21 cellular contexts compared by ENCODE assay signal in genomic region chr14:79515158-79515557, GRCh38.
DNase-seq lines count a peak whose midpoint lies in the region; ATAC-seq and TF ChIP-seq lines count a peak whose summit lies in the region.
"Had no signal": no experiment of that assay in that cellular context is flagged by ENCODE, and none has a peak within 500 bp of the region (broad histone marks: within the 10 kb centered on the region; RNA-seq: fewer than 3 reads in every experiment).

No MANE protein-coding gene starts in this region.

- H2BK15ac ChIP-seq in IMR-90 (ENCODE audit: low read depth, low read length), result no peak overlapping the region

- DNase-seq in A172 (ENCODE audit: low spot score) (peak; percentile 4), IMR-90 (no peak), chondrocyte (ENCODE audit: low spot score) (no peak), nephron progenitor cell (no peak), heart right ventricle (no peak), COLO668 (lab: John Stamatoyannopoulos, UW; ENCODE audit: unreplicated experiment) (no peak)
- no peak for DNase-seq in activated CD4-positive, alpha-beta T cell treated with anti-CD3 and anti-CD28 coated beads, Interleukin-2, amount 50 U/mL, for 4 hours
- DNase-seq: 8988T; activated CD4-positive, alpha-beta T cell treated with anti-CD3 and anti-CD28 coated beads, Interleukin-2, amount 50 U/mL, for 48 hours; activated gamma-delta T cell treated with Interleukin-2 at 50 U/mL for 16 hours; amniotic stem cell; erythroblast; left cardiac atrium; naive thymus-derived CD8-positive, alpha-beta T cell; NCI-H446; spleen; stomach had no signal

- TF ChIP-seq CTCF in IMR-90 (conservative IDR thresholded peaks at IDR 0.05; ENCODE audit: low read depth, low read length) (no peak), chondrocyte (IDR thresholded peaks at IDR 0.05) (no peak), nephron progenitor cell (IDR thresholded peaks at IDR 0.05) (no peak), heart right ventricle (IDR thresholded peaks at IDR 0.05) (no peak)

- H3K9me3 ChIP-seq in IMR-90 (ENCODE audit: control insufficient read depth, insufficient read depth, low read length), result no peaks in the 10 kb centered on the region
- H3K9me3 ChIP-seq in heart right ventricle, result peaks cover 0 to under 1% (median 0%) of the 10 kb centered on the region in 11 donors
- H3K9me3 ChIP-seq: BLaER1 treated with 17β-estradiol and CSF1 and Interleukin-3, amounts not matched to agents 10 nM and 100 nM; gastroesophageal sphincter; prostate gland; spleen; stomach had no signal

- peak overlapping the region; percentile 60 for H3K4ac ChIP-seq in IMR-90 (ENCODE audit: low read depth, low read length)

- H4K91ac ChIP-seq in IMR-90 (ENCODE audit: insufficient read depth, low read depth, low read length), result no peak overlapping the region; the same call in 1 of the 2 replicates

- in situ Hi-C loops in IMR-90 (cut with MboI; ENCODE audit: low sequenced_read_pairs), result no loop called here

- no peak overlapping the region for H3K56ac ChIP-seq in IMR-90 (ENCODE audit: extremely low read depth, insufficient read depth, low read length)

- dilution Hi-C loops in IMR-90 (cut with HindIII; ENCODE audit: low sequenced_read_pairs, unreplicated experiment), result no loop called here

- H3K18ac ChIP-seq in IMR-90 (ENCODE audit: low read depth, low read length), result peak overlapping the region; percentile 38; the same call in 1 of the 2 replicates

- H3K4me3 Mint-ChIP-seq in chondrocyte (ENCODE audit: unreplicated experiment) (no peak overlapping the region), nephron progenitor cell (no peak overlapping the region)
- H3K4me3 Mint-ChIP-seq: naive thymus-derived CD8-positive, alpha-beta T cell had no signal

- no peaks in the 10 kb centered on the region for H3K79me1 ChIP-seq in IMR-90 (ENCODE audit: low read depth in 1 of 2, low read length in 2 of 2)

- no peaks in the 10 kb centered on the region for H4K20me1 ChIP-seq in IMR-90 (ENCODE audit: insufficient read depth, low read length)
- H4K20me1 ChIP-seq: BLaER1 treated with 17β-estradiol and CSF1 and Interleukin-3, amounts not matched to agents 10 nM and 100 nM had no signal

- POLR2A ChIA-PET in IMR-90 (lab: Charles Lee; ENCODE audit: unreplicated experiment), result no interaction called here

- H2AFZ ChIP-seq in IMR-90 (replicated peaks; ENCODE audit: low read length, poor library complexity), result peak overlapping the region; percentile 2

- no peak overlapping the region; the same call in 1 of the 2 replicates for H3K27ac ChIP-seq in IMR-90 (ENCODE audit: insufficient read depth, low read length)
- H3K27ac ChIP-seq in heart right ventricle, result no peak overlapping the region
- H3K27ac ChIP-seq: BLaER1 treated with 17β-estradiol and CSF1 and Interleukin-3, amounts not matched to agents 10 nM and 100 nM; prostate gland; spleen; stomach had no signal

- H3K9me1 ChIP-seq in IMR-90 (ENCODE audit: insufficient read depth, low read length), result peaks cover 3% of the 10 kb centered on the region; the same call in 1 of the 2 replicates

- H3K4me1 ChIP-seq in IMR-90 (ENCODE audit: control insufficient read depth, insufficient read depth, low read length) (peaks cover 19% of the 10 kb centered on the region), heart right ventricle (no peaks in the 10 kb centered on the region)
- H3K4me1 ChIP-seq: prostate gland, spleen had no signal

- no peak overlapping the region for H2BK5ac ChIP-seq in IMR-90 (ENCODE audit: low read depth, low read length, poor library complexity, severe bottlenecking)

- peak overlapping the region in 1 of 2 experiments; percentile 18; a peak in 1 of 4 replicates for H4K8ac ChIP-seq in IMR-90 (ENCODE audit: low read depth in 2 of 2, low read length in 2 of 2)

- peak overlapping the region; percentile 31 for H2AK5ac ChIP-seq in IMR-90 (ENCODE audit: low read depth, low read length)

- 0 out of 2 replicates have a peak overlapping the region, but pooled peaks have one; percentile 17 for H3K14ac ChIP-seq in IMR-90 (replicated peaks; ENCODE audit: low read depth, low read length)

- H3K9ac ChIP-seq in IMR-90 (ENCODE audit: low read depth, low read length), result no peak overlapping the region
- H3K9ac ChIP-seq: BLaER1 treated with 17β-estradiol and CSF1 and Interleukin-3, amounts not matched to agents 10 nM and 100 nM had no signal

- peak overlapping the region; percentile 42; the same call in 1 of the 2 replicates for H2BK20ac ChIP-seq in IMR-90 (ENCODE audit: low read depth, low read length)

- WGBS in IMR-90 (ENCODE audit: extremely low coverage in 2 of 2, insufficient read length in 1 of 2), 2 experiments, result 27% methylated on average over 1 of the region's 3 CpGs; no CpG with 5 or more reads in 1 of the 2 experiments
- 71 to 73% methylated on average over 3 of the region's 3 CpGs for WGBS in heart right ventricle, 2 donors

- no peak for TF ChIP-seq POLR2A in IMR-90 (IDR thresholded peaks at IDR 0.05; ENCODE audit: low read depth, low read length)

- no TSS peak for BruUV-seq in IMR-90 (replicated peaks; lab: Mats Ljungman, UMichigan)

- intact Hi-C loops in IMR-90 (cut with micrococcal nuclease) (loop anchor here (10.0 kb wide), 1 partner anchor 240 kb away; no protein-coding TSS in a partner anchor), heart right ventricle (cut with DNase I) (no loop called here)

- no peaks in the 10 kb centered on the region for H3K36me3 Mint-ChIP-seq in chondrocyte (ENCODE audit: low read depth)
- no peaks in the 10 kb centered on the region for H3K36me3 Mint-ChIP-seq in nephron progenitor cell (ENCODE audit: low read depth)
- H3K36me3 Mint-ChIP-seq: naive thymus-derived CD8-positive, alpha-beta T cell had no signal

- H3K9me3 Mint-ChIP-seq in chondrocyte (ENCODE audit: low read depth) (no peaks in the 10 kb centered on the region), nephron progenitor cell (no peaks in the 10 kb centered on the region)

- H3K4me1 Mint-ChIP-seq in chondrocyte (ENCODE audit: low read depth) (peaks cover 27% of the 10 kb centered on the region), nephron progenitor cell (peaks cover 35% of the 10 kb centered on the region)

- no peak for TF ChIP-seq RAD21 in IMR-90 (IDR thresholded peaks at IDR 0.05; ENCODE audit: low read length)

- H3K27me3 ChIP-seq in IMR-90 (ENCODE audit: control insufficient read depth, insufficient read depth, low read length), result no peaks in the 10 kb centered on the region
- no peaks in the 10 kb centered on the region for H3K27me3 ChIP-seq in heart right ventricle
- H3K27me3 ChIP-seq: BLaER1 treated with 17β-estradiol and CSF1 and Interleukin-3, amounts not matched to agents 10 nM and 100 nM; gastroesophageal sphincter; spleen; stomach had no signal

- H3K4me3 ChIP-seq in IMR-90 (ENCODE audit: insufficient read depth, low read depth, low read length) (no peak overlapping the region), heart right ventricle (no peak overlapping the region)
- H3K4me3 ChIP-seq: BLaER1 treated with 17β-estradiol and CSF1 and Interleukin-3, amounts not matched to agents 10 nM and 100 nM; gastroesophageal sphincter; prostate gland; spleen; stomach had no signal

- H3K27me3 Mint-ChIP-seq in chondrocyte (ENCODE audit: low read depth) (no peaks in the 10 kb centered on the region), nephron progenitor cell (ENCODE audit: low read depth, poor library complexity) (no peaks in the 10 kb centered on the region)

- no peak overlapping the region; the same call in 1 of the 2 replicates for H3K23ac ChIP-seq in IMR-90 (ENCODE audit: low read depth, low read length)

- no peaks in the 10 kb centered on the region for H3K36me3 ChIP-seq in IMR-90 (ENCODE audit: control insufficient read depth, insufficient read depth, low read length)
- H3K36me3 ChIP-seq in heart right ventricle, result no peaks in the 10 kb centered on the region
- H3K36me3 ChIP-seq: BLaER1 treated with 17β-estradiol and CSF1 and Interleukin-3, amounts not matched to agents 10 nM and 100 nM; gastroesophageal sphincter; prostate gland; spleen; stomach had no signal

- ATAC-seq in IMR-90 (ENCODE audit: low read depth) (0 out of 2 replicates have a peak, but pooled peaks have one; percentile 6), GM21515 (IDR thresholded peaks at IDR 0.05; ENCODE audit: unreplicated experiment) (no peak), heart right ventricle (no peak)
- ATAC-seq: gastroesophageal sphincter; left cardiac atrium; naive thymus-derived CD8-positive, alpha-beta T cell had no signal

- CTCF ChIA-PET in IMR-90 (lab: Yijun Ruan, JAX), result no interaction called here

- peak overlapping the region; percentile 61 for H3K27ac Mint-ChIP-seq in chondrocyte (ENCODE audit: unreplicated experiment)
- H3K27ac Mint-ChIP-seq in nephron progenitor cell, result peak overlapping the region; percentile 20
- H3K27ac Mint-ChIP-seq: naive thymus-derived CD8-positive, alpha-beta T cell had no signal

- H2AK9ac ChIP-seq in IMR-90 (replicated peaks; ENCODE audit: low read depth, low read length, poor library complexity), result no peak overlapping the region

- H4K5ac ChIP-seq in IMR-90 (ENCODE audit: low read depth, low read length), result peak overlapping the region; percentile 42

- H3K4me2 ChIP-seq in IMR-90 (ENCODE audit: low read depth, low read length), result peak overlapping the region; percentile 56; the same call in 1 of the 2 replicates

- peak overlapping the region; percentile 50 for H2BK120ac ChIP-seq in IMR-90 (ENCODE audit: low read depth, low read length)

TF ChIP-seq in IMR-90, 13 proteins besides CTCF, POLR2A, EP300 and RAD21:
- TF ChIP-seq USF2 (IDR thresholded peaks at IDR 0.05; ENCODE audit: low read depth, low read length) (no peak), MAFK (IDR thresholded peaks at IDR 0.05; ENCODE audit: low read depth, low read length) (no peak), SMC3 (IDR thresholded peaks at IDR 0.05; ENCODE audit: low read depth, low read length) (no peak), CHD1 (IDR thresholded peaks at IDR 0.05; ENCODE audit: low read depth, low read length) (no peak)
